In genomic region chr17:20098314-20098713, GRCh38 we compare ENCODE assay signal across 19 cellular contexts.
DNase-seq lines count a peak whose midpoint lies in the region; ATAC-seq and TF ChIP-seq lines count a peak whose summit lies in the region.
"Had no signal": no experiment of that assay in that cellular context is flagged by ENCODE, and none has a peak within 500 bp of the region (broad histone marks: within the 10 kb centered on the region; RNA-seq: fewer than 3 reads in every experiment).

No MANE protein-coding gene starts in this region.

- no peak overlapping the region for H3K23ac ChIP-seq in mesenchymal stem cell (ENCODE audit: low read length in 2 of 2)

- H2BK12ac ChIP-seq in mesenchymal stem cell (ENCODE audit: low read length in 2 of 2), result no peak overlapping the region

- no peak overlapping the region for H3K4me3 ChIP-seq in upper lobe of right lung
- no peak overlapping the region for H3K4me3 ChIP-seq in effector memory CD4-positive, alpha-beta T cell (ENCODE audit: insufficient read depth, low read depth, low read length, poor library complexity, severe bottlenecking)
- H3K4me3 ChIP-seq in mesenchymal stem cell (ENCODE audit: insufficient read depth in 1 of 2, low read depth in 1 of 2, low read length in 2 of 2), result no peak overlapping the region
- H3K4me3 ChIP-seq: GM23338, HAP-1, PC-9 had no signal

- H3K4ac ChIP-seq in mesenchymal stem cell (ENCODE audit: low read depth in 1 of 2, low read length in 2 of 2), result no peak overlapping the region

- H2BK120ac ChIP-seq in mesenchymal stem cell (ENCODE audit: low read depth, low read length), result no peak overlapping the region

- no peak overlapping the region for H3K27ac ChIP-seq in upper lobe of right lung
- no peak overlapping the region for H3K27ac ChIP-seq in effector memory CD4-positive, alpha-beta T cell (ENCODE audit: insufficient read depth, low read length, poor library complexity, severe bottlenecking)
- no peak overlapping the region for H3K27ac ChIP-seq in mesenchymal stem cell (ENCODE audit: low read length, poor library complexity, severe bottlenecking)
- H3K27ac ChIP-seq: PC-9 had no signal

- H4K91ac ChIP-seq in mesenchymal stem cell (ENCODE audit: low read length), result no peak overlapping the region

- no peak overlapping the region for H3K9ac ChIP-seq in mesenchymal stem cell (ENCODE audit: low read length)

- H2BK15ac ChIP-seq in mesenchymal stem cell (ENCODE audit: low read depth, poor library complexity, severe bottlenecking), result no peak overlapping the region

- DNase-seq in NCI-H345 (lab: John Stamatoyannopoulos, UW), result peak; percentile 40
- DNase-seq in NCI-H345 treated with DMSO at 0.1 percent for 48 hours (lab: John Stamatoyannopoulos, UW; ENCODE audit: unreplicated experiment), result no peak
- peak; percentile 61 for DNase-seq in DMS53 treated with DMSO at 0.1 percent for 48 hours (lab: John Stamatoyannopoulos, UW; ENCODE audit: unreplicated experiment)
- peak; percentile 59 for DNase-seq in islet precursor cell
- DNase-seq in upper lobe of right lung, result no peak
- DNase-seq in effector memory CD4-positive, alpha-beta T cell, result no peak
- no peak for DNase-seq in mesenchymal stem cell
- DNase-seq: DMS153, HFFc6, KBM-7, MV-4-11, NCI-H1105, NCI-H2081, NCI-H2227 treated with DMSO at 0.1 percent for 48 hours, NCI-H524 treated with DMSO at 0.1 percent for 48 hours, PC-9, Right ventricle myocardium superior had no signal

- no peak overlapping the region for H4K8ac ChIP-seq in mesenchymal stem cell (ENCODE audit: low read length)

- no peak overlapping the region for H3K4me2 ChIP-seq in mesenchymal stem cell (ENCODE audit: low read length, poor library complexity, severe bottlenecking)
- H3K4me2 ChIP-seq: GM23338, PC-9 had no signal

- 80% methylated on average over 7 of the region's 7 CpGs for WGBS in mesenchymal stem cell

- H2AK5ac ChIP-seq in mesenchymal stem cell (ENCODE audit: low read length, severe bottlenecking), result no peak overlapping the region

- no peak overlapping the region for H2AFZ ChIP-seq in mesenchymal stem cell (ENCODE audit: low read depth, low read length)
- H2AFZ ChIP-seq: GM23338, PC-9 had no signal

- H3K4me1 ChIP-seq in upper lobe of right lung (no peaks in the 10 kb centered on the region), mesenchymal stem cell (ENCODE audit: control insufficient read depth, insufficient read depth, low read depth, low read length) (peaks cover 4% of the 10 kb centered on the region)
- H3K4me1 ChIP-seq in effector memory CD4-positive, alpha-beta T cell (ENCODE audit: control insufficient read depth, insufficient read depth, low read length, poor library complexity, severe bottlenecking), result no peaks in the 10 kb centered on the region

- intact Hi-C loops in upper lobe of right lung (cut with DNase I), result no loop called here

- H3K27me3 ChIP-seq in upper lobe of right lung (no peaks in the 10 kb centered on the region), mesenchymal stem cell (ENCODE audit: control insufficient read depth in 1 of 2, insufficient read depth in 1 of 2, low read length in 2 of 2) (peaks cover 11 to 40% of the 10 kb centered on the region in 2 experiments)
- H3K27me3 ChIP-seq in effector memory CD4-positive, alpha-beta T cell (replicated peaks; ENCODE audit: control insufficient read depth, insufficient read depth, low read length, poor library complexity, severe bottlenecking), result no peaks in the 10 kb centered on the region

- TF ChIP-seq CTCF in upper lobe of right lung (IDR thresholded peaks at IDR 0.05), result no peak

- H3K36me3 ChIP-seq in upper lobe of right lung (no peaks in the 10 kb centered on the region), mesenchymal stem cell (ENCODE audit: control insufficient read depth in 1 of 2, insufficient read depth in 2 of 2, low read depth in 1 of 2, low read length in 2 of 2) (peaks cover 0 to 12% of the 10 kb centered on the region in 2 experiments)
- no peaks in the 10 kb centered on the region for H3K36me3 ChIP-seq in effector memory CD4-positive, alpha-beta T cell (ENCODE audit: control insufficient read depth, insufficient read depth, low read length)
- H3K36me3 ChIP-seq: HAP-1 had no signal

- H3K9me3 ChIP-seq in upper lobe of right lung, result no peaks in the 10 kb centered on the region
- no peaks in the 10 kb centered on the region for H3K9me3 ChIP-seq in effector memory CD4-positive, alpha-beta T cell (ENCODE audit: control insufficient read depth, low read length)
- no peaks in the 10 kb centered on the region for H3K9me3 ChIP-seq in mesenchymal stem cell (ENCODE audit: control insufficient read depth, low read length)
- H3K9me3 ChIP-seq: HAP-1 had no signal

- ATAC-seq in upper lobe of right lung, result peak; percentile 29
- ATAC-seq: GM23338 had no signal

- H3K79me1 ChIP-seq in mesenchymal stem cell (replicated peaks; ENCODE audit: low read length, poor library complexity, severe bottlenecking), result no peaks in the 10 kb centered on the region

- no peak overlapping the region for H2BK5ac ChIP-seq in mesenchymal stem cell (ENCODE audit: low read depth, low read length, poor library complexity, severe bottlenecking)

- no peak overlapping the region for H3K14ac ChIP-seq in mesenchymal stem cell (ENCODE audit: low read length in 2 of 2)

- no peak overlapping the region for H3K18ac ChIP-seq in mesenchymal stem cell (ENCODE audit: low read depth in 1 of 2, low read length in 2 of 2)

Comparison
In these comparisons a context has a peak if more than half of its experiments do, and no peak if none do; other contexts are left out.
1. DNase-seq: peak in NCI-H345 (single experiment), DMS53 treated with DMSO at 0.1 percent for 48 hours (single experiment) and islet precursor cell (single experiment); none in NCI-H345 treated with DMSO at 0.1 percent for 48 hours (single experiment), upper lobe of right lung (single experiment), effector memory CD4-positive, alpha-beta T cell (0 of 3) and mesenchymal stem cell (single experiment).